15 cellular contexts compared by ENCODE assay signal in genomic region chr9:115106001-115106400, GRCh38. TPM values are rescaled to one million over a fixed set of nuclear protein-coding genes. Genes with fewer than 3 reads are reported as not detected.
A peak's percentile ranks its signal among the peaks of the same experiment; 100 is the strongest.
DNase-seq lines count a peak whose midpoint lies in the region; ATAC-seq and TF ChIP-seq lines count a peak whose summit lies in the region.
"Had no signal": no experiment of that assay in that cellular context is flagged by ENCODE, and none has a peak within 500 bp of the region (broad histone marks: within the 10 kb centered on the region; RNA-seq: fewer than 3 reads in every experiment).

No MANE protein-coding gene starts in this region.

- DNase-seq in Calu3: no peak
- DNase-seq in OCI-M1 (lab: John Stamatoyannopoulos, UW): peak; percentile 45
- DNase-seq in esophagus muscularis mucosa (ENCODE audit: extremely low spot score): no peak
- DNase-seq in osteoblast (ENCODE audit: insufficient read length, low spot score, missing footprints): no peak
- no peak for DNase-seq in SIG-M5 treated with dmso at 0.1 percent for 504 hours (lab: John Stamatoyannopoulos, UW; ENCODE audit: unreplicated experiment)
- DNase-seq in NCI-H510A (lab: John Stamatoyannopoulos, UW): no peak
- no peak for DNase-seq in activated naive CD4-positive, alpha-beta T cell treated with anti-CD3 and anti-CD28 coated beads, Interleukin-2, amount 10 ng/mL, durations not matched to agents 7 days and 5 days
- no peak for DNase-seq in foreskin keratinocyte
- DNase-seq: activated naive CD4-positive, alpha-beta T cell treated with Interleukin-2 at 50 U/mL for 16 hours; central memory CD4-positive, alpha-beta T cell; NCI-H1417; occipital lobe; Right ventricle myocardium superior had no signal

- TF ChIP-seq EP300 in esophagus muscularis mucosa (IDR thresholded peaks at IDR 0.05): no peak

- H3K9me3 Mint-ChIP-seq in Calu3 (ENCODE audit: low read depth, unreplicated experiment): no peaks in the 10 kb centered on the region
- H3K9me3 Mint-ChIP-seq in activated naive CD4-positive, alpha-beta T cell treated with anti-CD3 and anti-CD28 coated beads, Interleukin-2, amount 10 ng/mL, durations not matched to agents 7 days and 5 days: no peaks in the 10 kb centered on the region

- intact Hi-C loops in Calu3 (cut with micrococcal nuclease; ENCODE audit: unreplicated experiment): no loop called here
- intact Hi-C loops in esophagus muscularis mucosa (cut with DNase I): no loop called here

- ATAC-seq in foreskin keratinocyte: no peak
- ATAC-seq: HCT116 had no signal

- peaks cover 4% of the 10 kb centered on the region for H3K36me3 Mint-ChIP-seq in Calu3 (ENCODE audit: insufficient read depth, unreplicated experiment)
- H3K36me3 Mint-ChIP-seq in activated naive CD4-positive, alpha-beta T cell treated with anti-CD3 and anti-CD28 coated beads, Interleukin-2, amount 10 ng/mL, durations not matched to agents 7 days and 5 days: no peaks in the 10 kb centered on the region

- H3K4me1 ChIP-seq in esophagus muscularis mucosa: peaks cover 0 to 70% (median 46%) of the 10 kb centered on the region in 4 donors
- peaks cover 56% of the 10 kb centered on the region for H3K4me1 ChIP-seq in osteoblast (ENCODE audit: insufficient read depth, low read length)
- H3K4me1 ChIP-seq in foreskin keratinocyte: peaks cover 27% of the 10 kb centered on the region

- no peak overlapping the region for H3K4me3 ChIP-seq in esophagus muscularis mucosa
- H3K4me3 ChIP-seq in osteoblast (ENCODE audit: insufficient read depth, low read length): no peak overlapping the region
- H3K4me3 ChIP-seq: thoracic aorta had no signal

- H3K27ac ChIP-seq in esophagus muscularis mucosa (replicated peaks in 1 of 4) (peak overlapping the region in 3 of 4 donors; percentile 46 to 68 (median 54)), osteoblast (ENCODE audit: low read depth, low read length) (peak overlapping the region; percentile 75), foreskin keratinocyte (no peak overlapping the region)
- H3K27ac ChIP-seq: thoracic aorta had no signal

- TF ChIP-seq CTCF in Calu3 (IDR thresholded peaks at IDR 0.05; ENCODE audit: unreplicated experiment) (no peak), esophagus muscularis mucosa (IDR thresholded peaks at IDR 0.05) (no peak), osteoblast (IDR thresholded peaks at IDR 0.05; ENCODE audit: extremely low read depth, low read depth, low read length) (no peak), foreskin keratinocyte (conservative IDR thresholded peaks at IDR 0.05) (no peak)

- no peaks in the 10 kb centered on the region for H3K27me3 Mint-ChIP-seq in Calu3 (ENCODE audit: unreplicated experiment)
- no peaks in the 10 kb centered on the region for H3K27me3 Mint-ChIP-seq in activated naive CD4-positive, alpha-beta T cell treated with anti-CD3 and anti-CD28 coated beads, Interleukin-2, amount 10 ng/mL, durations not matched to agents 7 days and 5 days

- peaks cover 4% of the 10 kb centered on the region for H4K20me1 ChIP-seq in osteoblast (ENCODE audit: insufficient read depth, low read length)

- no TSS peak for BruUV-seq in Calu3 (replicated peaks; lab: Mats Ljungman, UMichigan)

- H3K27me3 ChIP-seq in esophagus muscularis mucosa (no peaks in the 10 kb centered on the region), osteoblast (ENCODE audit: insufficient read depth, low read length) (no peaks in the 10 kb centered on the region), foreskin keratinocyte (no peaks in the 10 kb centered on the region)

- CTCF ChIA-PET in Calu3 (lab: Charles Lee): interaction anchor here (0.8 kb wide), 1 partner anchor 8 kb away, joined by 5 read pairs; no protein-coding TSS in a partner anchor
- CTCF ChIA-PET in activated naive CD4-positive, alpha-beta T cell treated with anti-CD3 and anti-CD28 coated beads, Interleukin-2, amount 10 ng/mL, durations not matched to agents 7 days and 5 days (lab: Charles Lee): interaction anchor here (1.0 kb wide), 1 partner anchor 266 kb away, joined by 3 read pairs; no protein-coding TSS in a partner anchor

- H3K9me3 ChIP-seq in esophagus muscularis mucosa (no peaks in the 10 kb centered on the region), osteoblast (ENCODE audit: low read depth, low read length) (no peaks in the 10 kb centered on the region)
- H3K9me3 ChIP-seq: thoracic aorta had no signal

- H3K4me3 Mint-ChIP-seq in Calu3 (ENCODE audit: low read depth, unreplicated experiment): no peak overlapping the region
- H3K4me3 Mint-ChIP-seq in activated naive CD4-positive, alpha-beta T cell treated with anti-CD3 and anti-CD28 coated beads, Interleukin-2, amount 10 ng/mL, durations not matched to agents 7 days and 5 days: no peak overlapping the region

- H3K79me2 ChIP-seq in osteoblast (ENCODE audit: insufficient read depth, low read length): peaks cover 51% of the 10 kb centered on the region

- H3K4me1 Mint-ChIP-seq in Calu3 (ENCODE audit: low read depth, unreplicated experiment): peaks cover 32% of the 10 kb centered on the region
- peaks cover 9% of the 10 kb centered on the region for H3K4me1 Mint-ChIP-seq in activated naive CD4-positive, alpha-beta T cell treated with anti-CD3 and anti-CD28 coated beads, Interleukin-2, amount 10 ng/mL, durations not matched to agents 7 days and 5 days

- no peak overlapping the region for H2AFZ ChIP-seq in osteoblast (ENCODE audit: low read length)

- 55% methylated on average over 1 of the region's 1 CpG for WGBS in esophagus muscularis mucosa

- H3K36me3 ChIP-seq in esophagus muscularis mucosa (no peaks in the 10 kb centered on the region), osteoblast (ENCODE audit: insufficient read depth, low read length) (peaks cover 16% of the 10 kb centered on the region)
- H3K36me3 ChIP-seq: thoracic aorta had no signal

- H3K27ac Mint-ChIP-seq in Calu3 (ENCODE audit: unreplicated experiment): peak overlapping the region; percentile 18
- no peak overlapping the region for H3K27ac Mint-ChIP-seq in activated naive CD4-positive, alpha-beta T cell treated with anti-CD3 and anti-CD28 coated beads, Interleukin-2, amount 10 ng/mL, durations not matched to agents 7 days and 5 days

- no peak for TF ChIP-seq POLR2A in esophagus muscularis mucosa (IDR thresholded peaks at IDR 0.05; ENCODE audit: low read depth)

- peak overlapping the region; percentile 58 for H3K4me2 ChIP-seq in osteoblast (ENCODE audit: insufficient read depth, low read length)

RNA-seq across cellular contexts. Expression of gene TNC, which starts 12.0 kb away (rescaled TPM):
- total RNA-seq in Calu3 (2022): 0.29 and 1.0 TPM in 2 replicates
- total RNA-seq in esophagus muscularis mucosa: 100 to 1,000 TPM; 216 to 576 (median 478) TPM
- 611 and 664 TPM in 2 replicates for total RNA-seq in osteoblast
- total RNA-seq in foreskin keratinocyte: 12.7 and 49.3 TPM in 2 replicates
- polyA plus RNA-seq in foreskin keratinocyte: 3.1 and 15.6 TPM in 2 replicates
